22 cellular contexts compared by ENCODE assay signal in genomic region chr22:34297536-34298120, GRCh38.
"Had no signal": no experiment of that assay in that cellular context is flagged by ENCODE, and none has a peak within 500 bp of the region (broad histone marks: within the 10 kb centered on the region; RNA-seq: fewer than 3 reads in every experiment).

No MANE protein-coding gene starts in this region.

- H3K79me2 ChIP-seq: hepatocyte, parathyroid adenoma had no signal

- H3K4me2 ChIP-seq: hepatocyte, smooth muscle cell had no signal

- H2AFZ ChIP-seq: hepatocyte, parathyroid adenoma had no signal

- H3K27me3 Mint-ChIP-seq: type B pancreatic cell had no signal

- H3K4me3 ChIP-seq: dorsolateral prefrontal cortex, hepatocyte, left lung, lower lobe of right lung, smooth muscle cell, stomach, tibial artery had no signal

- H3K36me3 Mint-ChIP-seq: natural killer cell; stimulated activated effector memory CD8-positive, alpha-beta T cell treated with anti-CD3 and anti-CD28 coated beads, Interleukin-12 subunit alpha, Interleukin-12 subunit beta, amount 100 ng/mL, for 72 hours; type B pancreatic cell had no signal

- DNase-seq: cerebellar nuclear complex; dorsolateral prefrontal cortex; effector CD4-positive, alpha-beta T cell; kidney; left lung; lower lobe of right lung; natural killer cell; retina; stimulated activated CD4-positive, alpha-beta T cell treated with anti-CD3 and anti-CD28 coated beads, Interleukin-12 subunit alpha, Interleukin-12 subunit beta, amount 100 ng/mL, for 4 hours; stimulated activated CD4-positive, alpha-beta T cell treated with anti-CD3 and anti-CD28 coated beads, Interleukin-2, amount 100 ng/mL, for 24 hours; stimulated activated CD4-positive, alpha-beta T cell treated with anti-CD3 and anti-CD28 coated beads, Interleukin-4, amount 100 ng/mL, for 24 hours; stimulated activated naive CD4-positive, alpha-beta T cell treated with Interleukin-2 at 50 U/mL for 16 hours; stomach; tibial artery had no signal

- H3K4me1 Mint-ChIP-seq: natural killer cell; neural crest cell; stimulated activated effector memory CD8-positive, alpha-beta T cell treated with anti-CD3 and anti-CD28 coated beads, Interleukin-12 subunit alpha, Interleukin-12 subunit beta, amount 100 ng/mL, for 72 hours had no signal

- H3K27ac ChIP-seq: dorsolateral prefrontal cortex, hepatocyte, left lung, lower lobe of right lung, neutrophil, parathyroid adenoma, stomach, tibial artery had no signal

- H3K36me3 ChIP-seq: left lung, lower lobe of right lung, neutrophil, stomach, tibial artery had no signal

- H3K9ac ChIP-seq: parathyroid adenoma had no signal

- ATAC-seq: left lung; lower lobe of right lung; natural killer cell; sciatic nerve; stimulated activated effector memory CD8-positive, alpha-beta T cell treated with anti-CD3 and anti-CD28 coated beads, Interleukin-12 subunit alpha, Interleukin-12 subunit beta, amount 100 ng/mL, for 72 hours had no signal

- H3K9me3 ChIP-seq: left lung, lower lobe of right lung, neutrophil, stomach, tibial artery had no signal

- H3K4me1 ChIP-seq: left lung, lower lobe of right lung, parathyroid adenoma, stomach, tibial artery had no signal

- H3K27ac Mint-ChIP-seq: natural killer cell; stimulated activated effector memory CD8-positive, alpha-beta T cell treated with anti-CD3 and anti-CD28 coated beads, Interleukin-12 subunit alpha, Interleukin-12 subunit beta, amount 100 ng/mL, for 72 hours; type B pancreatic cell had no signal

- H3K9me3 Mint-ChIP-seq: neural crest cell, type B pancreatic cell had no signal

- H3K4me3 Mint-ChIP-seq: natural killer cell; neural crest cell; stimulated activated effector memory CD8-positive, alpha-beta T cell treated with anti-CD3 and anti-CD28 coated beads, Interleukin-12 subunit alpha, Interleukin-12 subunit beta, amount 100 ng/mL, for 72 hours; type B pancreatic cell had no signal

- H3K27me3 ChIP-seq: dorsolateral prefrontal cortex, hepatocyte, left lung, neutrophil, stomach, tibial artery had no signal
